Comparison of ENCODE assay signal across 9 cellular contexts in the genomic region with DNA sequence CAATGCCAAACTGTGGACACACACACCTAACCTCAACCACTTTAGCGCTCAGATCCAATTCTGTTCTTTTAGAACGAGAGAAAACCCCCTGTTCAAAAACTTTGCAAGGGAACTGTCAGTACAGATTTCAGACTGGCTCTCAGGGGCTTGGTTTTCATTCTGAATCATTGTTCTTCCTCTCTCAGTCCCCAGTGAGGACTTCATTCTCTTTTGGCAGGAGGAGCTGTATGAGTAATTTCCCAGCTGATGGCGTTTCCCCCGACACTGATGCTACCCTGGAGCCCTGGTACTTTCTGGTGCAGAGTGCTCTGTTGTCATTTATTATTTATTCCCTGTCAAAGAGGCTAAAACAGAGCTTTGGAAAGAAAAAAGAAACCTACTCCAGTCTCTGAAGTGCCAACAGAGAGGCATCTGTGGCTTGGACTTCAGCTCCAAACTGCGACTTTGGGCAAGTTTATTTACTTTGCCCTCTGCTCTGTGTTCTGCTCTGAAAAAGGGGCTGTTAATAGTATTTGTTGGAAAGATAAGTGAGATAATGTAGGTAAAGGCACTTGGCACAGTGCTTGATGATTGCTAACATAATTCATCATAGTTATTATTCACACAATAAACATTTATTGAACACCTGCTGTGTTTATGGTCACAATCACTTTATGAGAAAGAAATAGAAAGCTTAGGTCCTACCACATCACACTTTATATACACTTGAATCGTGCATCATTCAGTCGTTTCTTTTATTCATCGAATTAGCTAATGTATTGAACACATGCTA. TPM values are rescaled to one million over a fixed set of nuclear protein-coding genes. Genes with fewer than 3 reads are reported as not detected.
DNase-seq lines count a peak whose midpoint lies in the region; ATAC-seq lines count a peak whose summit lies in the region.
"Had no signal": no experiment of that assay in that cellular context is flagged by ENCODE, and none has a peak within 500 bp of the region (broad histone marks: within the 10 kb centered on the region; RNA-seq: fewer than 3 reads in every experiment).

No MANE protein-coding gene starts in this region.

- H3K36me3 Mint-ChIP-seq in activated CD8-positive, alpha-beta memory T cell treated with anti-CD3 and anti-CD28 coated beads, Interleukin-2, amount 10 ng/mL, durations not matched to agents 7 days and 5 days: peaks cover 56% of the 10 kb centered on the region
- H3K36me3 Mint-ChIP-seq in stimulated activated naive B cell treated with anti-CD40 and anti-IgM and Interleukin-4, amounts not matched to agents 10 μg/mL and 1 μg/mL and 100 μg/mL, for 72 hours: peaks cover 38 to 57% of the 10 kb centered on the region in 2 donors

- H3K4me1 Mint-ChIP-seq in activated CD8-positive, alpha-beta memory T cell treated with anti-CD3 and anti-CD28 coated beads, Interleukin-2, amount 10 ng/mL, durations not matched to agents 7 days and 5 days: peaks cover 25% of the 10 kb centered on the region
- H3K4me1 Mint-ChIP-seq in stimulated activated naive B cell treated with anti-CD40 and anti-IgM and Interleukin-4, amounts not matched to agents 10 μg/mL and 1 μg/mL and 100 μg/mL, for 72 hours: peaks cover 14 to 17% of the 10 kb centered on the region in 2 donors

- H3K4me3 Mint-ChIP-seq in activated CD8-positive, alpha-beta memory T cell treated with anti-CD3 and anti-CD28 coated beads, Interleukin-2, amount 10 ng/mL, durations not matched to agents 7 days and 5 days: no peak overlapping the region
- no peak overlapping the region for H3K4me3 Mint-ChIP-seq in stimulated activated naive B cell treated with anti-CD40 and anti-IgM and Interleukin-4, amounts not matched to agents 10 μg/mL and 1 μg/mL and 100 μg/mL, for 72 hours

- CTCF ChIA-PET in activated CD8-positive, alpha-beta memory T cell treated with anti-CD3 and anti-CD28 coated beads, Interleukin-2, amount 10 ng/mL, durations not matched to agents 7 days and 5 days (lab: Charles Lee): interaction anchor here (0.9 to 2.2 kb wide), 4 partner anchors 17 to 209 kb away, joined by 3 to 5 read pairs (median 4); partner anchors contain the start of gene DHX8

- H3K9me3 Mint-ChIP-seq in activated CD8-positive, alpha-beta memory T cell treated with anti-CD3 and anti-CD28 coated beads, Interleukin-2, amount 10 ng/mL, durations not matched to agents 7 days and 5 days (ENCODE audit: low read depth): no peaks in the 10 kb centered on the region
- no peaks in the 10 kb centered on the region for H3K9me3 Mint-ChIP-seq in stimulated activated naive B cell treated with anti-CD40 and anti-IgM and Interleukin-4, amounts not matched to agents 10 μg/mL and 1 μg/mL and 100 μg/mL, for 72 hours

- ATAC-seq in activated CD8-positive, alpha-beta memory T cell treated with anti-CD3 and anti-CD28 coated beads, Interleukin-2, amount 10 ng/mL, durations not matched to agents 7 days and 5 days: peak; percentile 77
- ATAC-seq in HG03196 (IDR thresholded peaks at IDR 0.05; ENCODE audit: unreplicated experiment) (peak; percentile 60), left lobe of liver (no peak)
- ATAC-seq in stimulated activated naive B cell treated with anti-CD40 and anti-IgM and Interleukin-4, amounts not matched to agents 10 μg/mL and 1 μg/mL and 100 μg/mL, for 72 hours (replicated peaks): peak; percentile 78 to 97

- no peaks in the 10 kb centered on the region for H3K27me3 Mint-ChIP-seq in activated CD8-positive, alpha-beta memory T cell treated with anti-CD3 and anti-CD28 coated beads, Interleukin-2, amount 10 ng/mL, durations not matched to agents 7 days and 5 days
- no peaks in the 10 kb centered on the region for H3K27me3 Mint-ChIP-seq in stimulated activated naive B cell treated with anti-CD40 and anti-IgM and Interleukin-4, amounts not matched to agents 10 μg/mL and 1 μg/mL and 100 μg/mL, for 72 hours

- DNase-seq in activated CD8-positive, alpha-beta memory T cell treated with anti-CD3 and anti-CD28 coated beads, Interleukin-2, amount 10 ng/mL, durations not matched to agents 7 days and 5 days: peak; percentile 50
- no peak for DNase-seq in activated CD8-positive, alpha-beta memory T cell treated with anti-CD3 and anti-CD28 coated beads, Interleukin-2, amount 50 U/mL, for 4 hours
- DNase-seq in dermis blood vessel endothelial cell (peak; percentile 81), DMS 273 treated with DMSO at 0.1 percent for 48 hours (lab: John Stamatoyannopoulos, UW) (no peak), left lobe of liver (ENCODE audit: low spot score) (no peak), NCI-H1694 (lab: John Stamatoyannopoulos, UW) (no peak)
- DNase-seq in stimulated activated naive B cell treated with anti-CD40 and anti-IgM and Interleukin-4, amounts not matched to agents 10 μg/mL and 1 μg/mL and 100 μg/mL, for 72 hours: peak; percentile 21
- DNase-seq: stomach had no signal

- peak overlapping the region; percentile 56 for H3K27ac Mint-ChIP-seq in activated CD8-positive, alpha-beta memory T cell treated with anti-CD3 and anti-CD28 coated beads, Interleukin-2, amount 10 ng/mL, durations not matched to agents 7 days and 5 days
- H3K27ac Mint-ChIP-seq in stimulated activated naive B cell treated with anti-CD40 and anti-IgM and Interleukin-4, amounts not matched to agents 10 μg/mL and 1 μg/mL and 100 μg/mL, for 72 hours: peak overlapping the region; percentile 33

RNA-seq across cellular contexts. Expression of gene ETV4, which starts 28.3 kb away (rescaled TPM):
- 1 to 10 TPM in 1 of 2 experiments, under 1 TPM in 1; 0.82 to 1.9 TPM for total RNA-seq in activated CD8-positive, alpha-beta memory T cell treated with anti-CD3 and anti-CD28 coated beads, Interleukin-2, amount 10 ng/mL, durations not matched to agents 7 days and 5 days
- total RNA-seq in dermis blood vessel endothelial cell (3.2 and 13.5 TPM in 2 replicates), left lobe of liver (0.65 TPM)

RNA-seq across cellular contexts. Expression of gene DHX8, which starts 34.0 kb away (rescaled TPM):
- total RNA-seq in activated CD8-positive, alpha-beta memory T cell treated with anti-CD3 and anti-CD28 coated beads, Interleukin-2, amount 10 ng/mL, durations not matched to agents 7 days and 5 days: 10 to 100 TPM; 59.1 to 66.2 TPM
- total RNA-seq in dermis blood vessel endothelial cell (44.2 and 62.2 TPM in 2 replicates), left lobe of liver (13.7 TPM)

Comparison
In these comparisons a context has a peak if more than half of its experiments do, and no peak if none do; other contexts are left out.
1. DNase-seq: peak in activated CD8-positive, alpha-beta memory T cell treated with anti-CD3 and anti-CD28 coated beads, Interleukin-2, amount 10 ng/mL, durations not matched to agents 7 days and 5 days (single experiment), dermis blood vessel endothelial cell (single experiment) and stimulated activated naive B cell treated with anti-CD40 and anti-IgM and Interleukin-4, amounts not matched to agents 10 μg/mL and 1 μg/mL and 100 μg/mL, for 72 hours (single experiment); none in activated CD8-positive, alpha-beta memory T cell treated with anti-CD3 and anti-CD28 coated beads, Interleukin-2, amount 50 U/mL, for 4 hours (single experiment), DMS 273 treated with DMSO at 0.1 percent for 48 hours (single experiment), left lobe of liver (single experiment) and NCI-H1694 (single experiment).